25 cellular contexts compared by ENCODE assay signal in genomic region chr4:44145868-44146267, GRCh38.
DNase-seq lines count a peak whose midpoint lies in the region; ATAC-seq, FAIRE-seq and TF ChIP-seq lines count a peak whose summit lies in the region.
"Had no signal": no experiment of that assay in that cellular context is flagged by ENCODE, and none has a peak within 500 bp of the region (broad histone marks: within the 10 kb centered on the region; RNA-seq: fewer than 3 reads in every experiment).

No MANE protein-coding gene starts in this region.

- H2AFZ ChIP-seq in keratinocyte (ENCODE audit: control insufficient read depth, low read length), result no peak overlapping the region
- H2AFZ ChIP-seq: parathyroid adenoma had no signal

- H3K27ac ChIP-seq in breast epithelium (no peak overlapping the region), keratinocyte (ENCODE audit: control insufficient read depth, insufficient read depth, low read length) (peak overlapping the region; percentile 78), WERI-Rb-1 (no peak overlapping the region)
- H3K27ac ChIP-seq: A549, coronary artery, gastroesophageal sphincter, parathyroid adenoma, upper lobe of right lung had no signal

- CTCF ChIA-PET in MCF 10A (lab: Yijun Ruan, JAX), result no interaction called here

- POLR2A ChIA-PET in MCF 10A (lab: Yijun Ruan, JAX), result no interaction called here

- H3K4me1 ChIP-seq in breast epithelium (no peaks in the 10 kb centered on the region), keratinocyte (ENCODE audit: control insufficient read depth, extremely low read depth, insufficient read depth, low read length) (peaks cover 47% of the 10 kb centered on the region)
- H3K4me1 ChIP-seq: A549, gastroesophageal sphincter, parathyroid adenoma, upper lobe of right lung had no signal

- dilution Hi-C loops in keratinocyte (cut with MboI; ENCODE audit: extremely low pct_ligation_motif_present, low sequenced_read_pairs), result no loop called here

- TF ChIP-seq POLR2A in breast epithelium (IDR thresholded peaks at IDR 0.05), result no peak

- peaks cover 6% of the 10 kb centered on the region for H3K36me3 Mint-ChIP-seq in MCF 10A (ENCODE audit: insufficient read depth, unreplicated experiment)

- H3K4me1 Mint-ChIP-seq in MCF 10A (ENCODE audit: insufficient read depth, unreplicated experiment), result peaks cover 33% of the 10 kb centered on the region
- H3K4me1 Mint-ChIP-seq: natural killer cell had no signal

- H3K9me3 ChIP-seq in breast epithelium, result no peaks in the 10 kb centered on the region
- peaks cover 3% of the 10 kb centered on the region for H3K9me3 ChIP-seq in keratinocyte (ENCODE audit: control insufficient read depth, low read depth, low read length)
- H3K9me3 ChIP-seq in WERI-Rb-1 (ENCODE audit: severe bottlenecking), result no peaks in the 10 kb centered on the region
- H3K9me3 ChIP-seq: A549, upper lobe of right lung had no signal

- no peaks in the 10 kb centered on the region for H3K27me3 Mint-ChIP-seq in MCF 10A (ENCODE audit: insufficient read depth, unreplicated experiment)
- H3K27me3 Mint-ChIP-seq: activated T-cell treated with anti-CD3 and anti-CD28 coated beads, Interleukin-2, amount 50 U/mL, for 24 hours had no signal

- H3K79me2 ChIP-seq in keratinocyte (ENCODE audit: control insufficient read depth, insufficient read depth, low read length), result no peaks in the 10 kb centered on the region
- H3K79me2 ChIP-seq: parathyroid adenoma had no signal

- DNase-seq in MCF 10A (ENCODE audit: unreplicated experiment) (peak; percentile 74), breast epithelium (ENCODE audit: low spot score in 2 of 2) (no peak), bronchial epithelial cell (ENCODE audit: low read depth) (peak; percentile 90), keratinocyte (ENCODE audit: low read depth, low spot score) (peak; percentile 41), GM19239 (ENCODE audit: insufficient read length, low spot score) (no peak), SIG-M5 (lab: John Stamatoyannopoulos, UW) (no peak), WERI-Rb-1 (no peak)
- DNase-seq: activated CD4-positive, CD25-positive, alpha-beta regulatory T cell treated with anti-CD3 and anti-CD28 coated beads, Interleukin-2, amount 50 U/mL, for 72 hours; activated CD8-positive, alpha-beta T cell treated with anti-CD3 and anti-CD28 coated beads, Interleukin-2, amount 10 ng/mL, durations not matched to agents 7 days and 5 days; activated naive CD4-positive, alpha-beta T cell treated with anti-CD3 and anti-CD28 coated beads for 36 hours; activated T-cell treated with anti-CD3 and anti-CD28 coated beads, Interleukin-2, amount 50 U/mL, for 24 hours; HCEC 1CT; left cardiac atrium; natural killer cell; NCI-H146; NCI-H524 treated with DMSO at 0.1 percent for 48 hours; RPMI8226; small intestine; upper lobe of right lung had no signal

- H3K27me3 ChIP-seq in breast epithelium, result no peaks in the 10 kb centered on the region
- no peaks in the 10 kb centered on the region for H3K27me3 ChIP-seq in bronchial epithelial cell (ENCODE audit: control insufficient read depth, insufficient read depth, low read length)
- no peaks in the 10 kb centered on the region for H3K27me3 ChIP-seq in keratinocyte (ENCODE audit: control insufficient read depth, extremely low read depth, insufficient read depth, low read length)
- H3K27me3 ChIP-seq in WERI-Rb-1 (ENCODE audit: insufficient read depth, low read depth, severe bottlenecking), result no peaks in the 10 kb centered on the region
- H3K27me3 ChIP-seq: gastroesophageal sphincter, upper lobe of right lung had no signal

- intact Hi-C loops in MCF 10A (cut with micrococcal nuclease) (loop anchor here (1.0 kb wide), 1 partner anchor 27 kb away; no protein-coding TSS in a partner anchor), breast epithelium (cut with DNase I; ENCODE audit: low total_unique reads) (no loop called here)

- H4K20me1 ChIP-seq in keratinocyte (ENCODE audit: control insufficient read depth, extremely low read depth, insufficient read depth, low read length), result no peaks in the 10 kb centered on the region

- BruUV-seq in MCF 10A (replicated peaks; lab: Mats Ljungman, UMichigan), result no TSS peak

- peak overlapping the region; percentile 78 for H3K27ac Mint-ChIP-seq in MCF 10A (ENCODE audit: low read depth, unreplicated experiment)
- H3K27ac Mint-ChIP-seq: activated CD8-positive, alpha-beta T cell treated with anti-CD3 and anti-CD28 coated beads, Interleukin-2, amount 10 ng/mL, durations not matched to agents 7 days and 5 days; activated naive CD4-positive, alpha-beta T cell treated with anti-CD3 and anti-CD28 coated beads for 36 hours; activated T-cell treated with anti-CD3 and anti-CD28 coated beads, Interleukin-2, amount 50 U/mL, for 24 hours; mesothelial cell of epicardium; natural killer cell had no signal

- ATAC-seq in HG03108 (IDR thresholded peaks at IDR 0.05; ENCODE audit: unreplicated experiment), result no peak
- ATAC-seq: A549; activated CD8-positive, alpha-beta T cell treated with anti-CD3 and anti-CD28 coated beads, Interleukin-2, amount 10 ng/mL, durations not matched to agents 7 days and 5 days; gastroesophageal sphincter; left cardiac atrium; natural killer cell; upper lobe of right lung had no signal

- H3K9ac ChIP-seq in keratinocyte (ENCODE audit: control insufficient read depth, extremely low read depth, insufficient read depth, low read length), result no peak overlapping the region
- H3K9ac ChIP-seq: parathyroid adenoma had no signal

- H3K9me1 ChIP-seq in keratinocyte (ENCODE audit: control insufficient read depth, extremely low read depth, insufficient read depth, low read length), result no peaks in the 10 kb centered on the region

- no peaks in the 10 kb centered on the region for H3K36me3 ChIP-seq in breast epithelium
- H3K36me3 ChIP-seq in bronchial epithelial cell (ENCODE audit: control insufficient read depth, insufficient read depth, low read length), result no peaks in the 10 kb centered on the region
- no peaks in the 10 kb centered on the region for H3K36me3 ChIP-seq in keratinocyte (ENCODE audit: control insufficient read depth in 2 of 2, extremely low read depth in 1 of 2, insufficient read depth in 2 of 2, low read length in 2 of 2)
- no peaks in the 10 kb centered on the region for H3K36me3 ChIP-seq in WERI-Rb-1
- H3K36me3 ChIP-seq: gastroesophageal sphincter, upper lobe of right lung had no signal

- FAIRE-seq in bronchial epithelial cell (lab: Jason Lieb, UNC), result no peak
- peak; percentile 59 for FAIRE-seq in keratinocyte (lab: Jason Lieb, UNC)
- FAIRE-seq in GM19239 (lab: Jason Lieb, UNC), result no peak
- FAIRE-seq: A549, small intestine had no signal

- TF ChIP-seq CTCF in MCF 10A (IDR thresholded peaks at IDR 0.05; ENCODE audit: unreplicated experiment), result no peak
- no peak for TF ChIP-seq CTCF in breast epithelium (IDR thresholded peaks at IDR 0.05)
- TF ChIP-seq CTCF in bronchial epithelial cell (IDR thresholded peaks at IDR 0.05; ENCODE audit: insufficient read depth, low read length, severe bottlenecking), result no peak
- TF ChIP-seq CTCF in keratinocyte (optimal IDR thresholded peaks at IDR 0.05 in 1 of 3, IDR thresholded peaks at IDR 0.05 in 1 of 3, conservative IDR thresholded peaks at IDR 0.05 in 1 of 3; ENCODE audit: extremely low read depth in 1 of 3, insufficient read depth in 2 of 3, low read length in 3 of 3), result no peak
- TF ChIP-seq CTCF in WERI-Rb-1 (IDR thresholded peaks at IDR 0.05; ENCODE audit: low read depth, low read length), result no peak

- H3K4me3 ChIP-seq in breast epithelium, result no peak overlapping the region
- H3K4me3 ChIP-seq in bronchial epithelial cell (ENCODE audit: low read depth, low read length), result no peak overlapping the region
- H3K4me3 ChIP-seq in keratinocyte (ENCODE audit: control insufficient read depth in 2 of 3, extremely low read depth in 1 of 3, insufficient read depth in 2 of 3, low read depth in 1 of 3, low read length in 3 of 3), result peak overlapping the region in 1 of 3 experiments; percentile 18
- no peak overlapping the region for H3K4me3 ChIP-seq in WERI-Rb-1 (ENCODE audit: low read depth, low read length)
- H3K4me3 ChIP-seq: A549, coronary artery, gastroesophageal sphincter, upper lobe of right lung had no signal

- peaks cover 11% of the 10 kb centered on the region for H3K9me3 Mint-ChIP-seq in MCF 10A (ENCODE audit: unreplicated experiment)

- H3K4me2 ChIP-seq in keratinocyte (ENCODE audit: control insufficient read depth, extremely low read depth, insufficient read depth, low read depth, low read length), result peak overlapping the region; percentile 54
- H3K4me2 ChIP-seq: A549 had no signal

- H3K4me3 Mint-ChIP-seq in MCF 10A (ENCODE audit: unreplicated experiment), result peak overlapping the region; percentile 0
- H3K4me3 Mint-ChIP-seq: activated CD8-positive, alpha-beta T cell treated with anti-CD3 and anti-CD28 coated beads, Interleukin-2, amount 10 ng/mL, durations not matched to agents 7 days and 5 days; activated naive CD4-positive, alpha-beta T cell treated with anti-CD3 and anti-CD28 coated beads for 36 hours; activated T-cell treated with anti-CD3 and anti-CD28 coated beads, Interleukin-2, amount 50 U/mL, for 24 hours; mesothelial cell of epicardium; natural killer cell had no signal

Comparison
In these comparisons a context has a peak if more than half of its experiments do, and no peak if none do; other contexts are left out.
1. DNase-seq: peak in MCF 10A (single experiment), bronchial epithelial cell (single experiment) and keratinocyte (single experiment); none in breast epithelium (0 of 2), GM19239 (single experiment), SIG-M5 (single experiment) and WERI-Rb-1 (single experiment).